In genomic region chr12:54431911-54432814, GRCh38 we compare ENCODE assay signal across 8 cellular contexts. TPM values are rescaled to one million over a fixed set of nuclear protein-coding genes. Genes with fewer than 3 reads are reported as not detected.
DNase-seq lines count a peak whose midpoint lies in the region; ATAC-seq, FAIRE-seq and TF ChIP-seq lines count a peak whose summit lies in the region.

No MANE protein-coding gene starts in this region.

- H3K4me3 ChIP-seq in SK-N-SH (ENCODE audit: low read depth in 2 of 2, low read length in 1 of 2) (no peak overlapping the region), keratinocyte (ENCODE audit: control insufficient read depth in 2 of 3, extremely low read depth in 1 of 3, insufficient read depth in 2 of 3, low read depth in 1 of 3, low read length in 3 of 3) (peak overlapping the region in 1 of 3 experiments; percentile 34), suprapubic skin (no peak overlapping the region)

- H4K20me1 ChIP-seq in SK-N-SH (ENCODE audit: insufficient read depth): no peaks in the 10 kb centered on the region
- H4K20me1 ChIP-seq in keratinocyte (ENCODE audit: control insufficient read depth, extremely low read depth, insufficient read depth, low read length): no peaks in the 10 kb centered on the region

- H3K79me2 ChIP-seq in SK-N-SH (ENCODE audit: insufficient read depth) (no peaks in the 10 kb centered on the region), keratinocyte (ENCODE audit: control insufficient read depth, insufficient read depth, low read length) (no peaks in the 10 kb centered on the region)

- CTCF ChIA-PET in SK-N-SH (lab: Yijun Ruan, JAX): interaction anchor here (1.4 to 13.7 kb wide), 4 partner anchors 8 to 37 kb away, joined by 4 to 127 read pairs (median 24); no protein-coding TSS in a partner anchor

- POLR2A ChIA-PET in SK-N-SH (lab: Yijun Ruan, JAX): no interaction called here

- WGBS in SK-N-SH (ENCODE audit: low lambda C conversion rate): 34% methylated on average over 9 of the region's 9 CpGs
- WGBS in suprapubic skin: 13% methylated on average over 9 of the region's 9 CpGs

- H2AFZ ChIP-seq in SK-N-SH (ENCODE audit: low read depth): peak overlapping the region; percentile 35; the same call in 1 of the 2 replicates
- H2AFZ ChIP-seq in keratinocyte (ENCODE audit: control insufficient read depth, low read length): peak overlapping the region; percentile 50

- H3K9me3 ChIP-seq in SK-N-SH (no peaks in the 10 kb centered on the region), keratinocyte (ENCODE audit: control insufficient read depth, low read depth, low read length) (no peaks in the 10 kb centered on the region), suprapubic skin (no peaks in the 10 kb centered on the region)

- H3K27me3 ChIP-seq in SK-N-SH (ENCODE audit: insufficient read depth): no peaks in the 10 kb centered on the region
- H3K27me3 ChIP-seq in keratinocyte (ENCODE audit: control insufficient read depth, extremely low read depth, insufficient read depth, low read length): no peaks in the 10 kb centered on the region
- H3K27me3 ChIP-seq in suprapubic skin: no peaks in the 10 kb centered on the region

- no peaks in the 10 kb centered on the region for H3K9me1 ChIP-seq in keratinocyte (ENCODE audit: control insufficient read depth, extremely low read depth, insufficient read depth, low read length)

- no peaks in the 10 kb centered on the region for H3K9me2 ChIP-seq in SK-N-SH

- no peak overlapping the region for H3K27ac ChIP-seq in SK-N-SH (ENCODE audit: low read depth in 2 of 2, low read length in 1 of 2)
- peak overlapping the region; percentile 92 for H3K27ac ChIP-seq in keratinocyte (ENCODE audit: control insufficient read depth, insufficient read depth, low read length)
- peak overlapping the region; percentile 60 for H3K27ac ChIP-seq in suprapubic skin

- H3K9ac ChIP-seq in SK-N-SH: no peak overlapping the region
- peak overlapping the region; percentile 72 for H3K9ac ChIP-seq in keratinocyte (ENCODE audit: control insufficient read depth, extremely low read depth, insufficient read depth, low read length)

- peak; percentile 83 for FAIRE-seq in keratinocyte (lab: Jason Lieb, UNC)

- H3K36me3 ChIP-seq in SK-N-SH (replicated peaks in 1 of 2; ENCODE audit: control insufficient read depth in 1 of 2, insufficient read depth in 2 of 2, low read length in 1 of 2) (no peaks in the 10 kb centered on the region), keratinocyte (ENCODE audit: control insufficient read depth in 2 of 2, extremely low read depth in 1 of 2, insufficient read depth in 2 of 2, low read length in 2 of 2) (no peaks in the 10 kb centered on the region), suprapubic skin (no peaks in the 10 kb centered on the region)

- H3F3A ChIP-seq in SK-N-SH (replicated peaks; ENCODE audit: insufficient read depth): peaks cover 3% of the 10 kb centered on the region

- dilution Hi-C loops in keratinocyte (cut with MboI; ENCODE audit: extremely low pct_ligation_motif_present, low sequenced_read_pairs): no loop called here

- peak overlapping the region; percentile 8; the same call in 1 of the 2 replicates for H3K4me2 ChIP-seq in SK-N-SH
- H3K4me2 ChIP-seq in keratinocyte (ENCODE audit: control insufficient read depth, extremely low read depth, insufficient read depth, low read depth, low read length): peak overlapping the region; percentile 84

- TF ChIP-seq CTCF in SK-N-SH (IDR thresholded peaks at IDR 0.05) (no peak), keratinocyte (optimal IDR thresholded peaks at IDR 0.05 in 1 of 3, IDR thresholded peaks at IDR 0.05 in 1 of 3, conservative IDR thresholded peaks at IDR 0.05 in 1 of 3; ENCODE audit: extremely low read depth in 1 of 3, insufficient read depth in 2 of 3, low read length in 3 of 3) (peak in 1 of 3 experiments; percentile 12), suprapubic skin (IDR thresholded peaks at IDR 0.05) (no peak)

- TF ChIP-seq POLR2A in suprapubic skin (IDR thresholded peaks at IDR 0.05): no peak

- TF ChIP-seq EP300 in SK-N-SH (IDR thresholded peaks at IDR 0.05; ENCODE audit: borderline replicate concordance in 1 of 2, low read depth in 1 of 2, low read length in 1 of 2) (no peak), suprapubic skin (IDR thresholded peaks at IDR 0.05) (no peak)

- no peak for DNase-seq in SK-N-SH
- DNase-seq in amniotic epithelial cell (ENCODE audit: low read depth): peak; percentile 84
- DNase-seq in keratinocyte (ENCODE audit: low read depth, low spot score): peak; percentile 100
- peak; percentile 86 to 87 for DNase-seq in suprapubic skin (ENCODE audit: low spot score in 2 of 2)
- DNase-seq in NCI-H1105 treated with DMSO at 0.1 percent for 48 hours (lab: John Stamatoyannopoulos, UW): no peak
- no peak for DNase-seq in GF-D8 (lab: John Stamatoyannopoulos, UW)

- peaks cover 0 to 10% of the 10 kb centered on the region in 2 experiments; a peak in 2 of 4 replicates for H3K4me1 ChIP-seq in SK-N-SH (ENCODE audit: control insufficient read depth in 1 of 2, insufficient read depth in 2 of 2, low read depth in 1 of 2, low read length in 1 of 2)
- H3K4me1 ChIP-seq in keratinocyte (ENCODE audit: control insufficient read depth, extremely low read depth, insufficient read depth, low read length): peaks cover 53% of the 10 kb centered on the region
- peaks cover 50% of the 10 kb centered on the region for H3K4me1 ChIP-seq in suprapubic skin

- ATAC-seq in SK-N-SH treated with all-trans-retinoic acid at 6 μM for 48 hours (no peak; the same call in 1 of the 3 replicates), HG02798 (IDR thresholded peaks at IDR 0.05; ENCODE audit: poor library complexity, unreplicated experiment) (no peak)

- no peak for TF ChIP-seq RAD21 in SK-N-SH (IDR thresholded peaks at IDR 0.05; ENCODE audit: low read length)

TF ChIP-seq in SK-N-SH, 30 proteins besides CTCF, POLR2A, EP300 and RAD21 (continues in another document):
- TF ChIP-seq POLR2AphosphoS5 (IDR thresholded peaks at IDR 0.05; ENCODE audit: low read depth, low read length) (no peak), RCOR1 (IDR thresholded peaks at IDR 0.05; ENCODE audit: low read length) (no peak), NFIC (IDR thresholded peaks at IDR 0.05; ENCODE audit: borderline replicate concordance) (0 out of 2 replicates have a peak, but pooled peaks have one; percentile 7), CHD2 (IDR thresholded peaks at IDR 0.05; ENCODE audit: low read length, partially characterized antibody) (no peak), NRF1 (IDR thresholded peaks at IDR 0.05; ENCODE audit: low read depth, low read length) (no peak)

RNA-seq across cellular contexts. Expression of gene ITGA5, which starts 13.1 kb away (rescaled TPM):
- polyA plus RNA-seq in SK-N-SH (2012; rRNA removed) (35.0 and 52.5 TPM in 2 replicates), keratinocyte (47.9 to 107 TPM (median 68.0 TPM) in 3 replicates)
- polyA plus RNA-seq in SK-N-SH (2012; cell fraction: cytosol; rRNA removed): 19.5 and 32.7 TPM in 2 replicates
- 66.0 and 73.4 TPM in 2 replicates for polyA plus RNA-seq in SK-N-SH (2012; cell fraction: nucleus; rRNA removed)
- polyA plus RNA-seq in keratinocyte (2011; ENCODE audit: low read depth): 14.5 TPM
- 25.2 and 31.4 TPM in 2 replicates for polyA plus RNA-seq in keratinocyte (2011; cell fraction: cytosol; rRNA removed)
- 168 and 190 TPM in 2 replicates for polyA plus RNA-seq in keratinocyte (2011; cell fraction: nucleus; rRNA removed)
- 38.3 and 109 TPM in 2 replicates for polyA plus RNA-seq in keratinocyte (2012; ENCODE audit: low replicate concordance)
- polyA minus RNA-seq in keratinocyte: 127 to 228 TPM (median 141 TPM) in 3 replicates
- 88.1 TPM for polyA minus RNA-seq in keratinocyte (2011; cell fraction: cytosol; rRNA and poly(A)+ RNA removed)
- polyA minus RNA-seq in keratinocyte (2011; cell fraction: nucleus; rRNA and poly(A)+ RNA removed): 246 and 280 TPM in 2 replicates
- total RNA-seq in suprapubic skin: 10 to 100 TPM; 16.3 to 36.4 (median 24.8) TPM

RNA-seq across cellular contexts. Expression of gene GTSF1, which starts 41.2 kb away (rescaled TPM):
- polyA plus RNA-seq in SK-N-SH (2012; rRNA removed) (36.0 and 37.3 TPM in 2 replicates), keratinocyte (0.10 TPM in 1 of 3 replicates, not detected in the others)
- 36.6 and 36.7 TPM in 2 replicates for polyA plus RNA-seq in SK-N-SH (2012; cell fraction: cytosol; rRNA removed)
- polyA plus RNA-seq in SK-N-SH (2012; cell fraction: nucleus; rRNA removed): 15.9 and 22.9 TPM in 2 replicates
- not detected for polyA plus RNA-seq in keratinocyte (2011; ENCODE audit: low read depth)
- not detected in 2 replicates for polyA plus RNA-seq in keratinocyte (2011; cell fraction: cytosol; rRNA removed)
- polyA plus RNA-seq in keratinocyte (2011; cell fraction: nucleus; rRNA removed): not detected in 2 replicates
- polyA plus RNA-seq in keratinocyte (2012; ENCODE audit: low replicate concordance): not detected in 2 replicates
- polyA minus RNA-seq in keratinocyte: not detected in 3 replicates
- not detected for polyA minus RNA-seq in keratinocyte (2011; cell fraction: cytosol; rRNA and poly(A)+ RNA removed)
- polyA minus RNA-seq in keratinocyte (2011; cell fraction: nucleus; rRNA and poly(A)+ RNA removed): not detected in 2 replicates
- total RNA-seq in suprapubic skin: not detected

RNA-seq across cellular contexts. Expression of gene ZNF385A, which starts 47.6 kb away (rescaled TPM):
- 1.5 and 2.6 TPM in 2 replicates for polyA plus RNA-seq in SK-N-SH (2012; rRNA removed)
- polyA plus RNA-seq in SK-N-SH (2012; cell fraction: cytosol; rRNA removed): 1.4 and 3.0 TPM in 2 replicates
- 2.3 and 3.7 TPM in 2 replicates for polyA plus RNA-seq in SK-N-SH (2012; cell fraction: nucleus; rRNA removed)
- 11.4 to 20.1 TPM (median 13.3 TPM) in 3 replicates for polyA plus RNA-seq in keratinocyte
- polyA plus RNA-seq in keratinocyte (2011; ENCODE audit: low read depth): 64.8 TPM
- 18.1 and 42.4 TPM in 2 replicates for polyA plus RNA-seq in keratinocyte (2011; cell fraction: cytosol; rRNA removed)
- 25.2 and 35.8 TPM in 2 replicates for polyA plus RNA-seq in keratinocyte (2011; cell fraction: nucleus; rRNA removed)
- polyA plus RNA-seq in keratinocyte (2012; ENCODE audit: low replicate concordance): 77.0 and 80.7 TPM in 2 replicates
- 16.2 to 88.2 TPM (median 23.5 TPM) in 3 replicates for polyA minus RNA-seq in keratinocyte
- 58.1 TPM for polyA minus RNA-seq in keratinocyte (2011; cell fraction: cytosol; rRNA and poly(A)+ RNA removed)
- polyA minus RNA-seq in keratinocyte (2011; cell fraction: nucleus; rRNA and poly(A)+ RNA removed): 26.4 and 36.5 TPM in 2 replicates
- 100 to 1,000 TPM in 3 of 4 donors, 10 to 100 TPM in 1; 99.5 to 134 (median 113) TPM for total RNA-seq in suprapubic skin

Comparison
In these comparisons a context has a peak if more than half of its experiments do, and no peak if none do; other contexts are left out.
1. DNase-seq: peak in amniotic epithelial cell (single experiment), keratinocyte (single experiment) and suprapubic skin (2 of 2); none in SK-N-SH (single experiment), NCI-H1105 treated with DMSO at 0.1 percent for 48 hours (single experiment) and GF-D8 (single experiment).
2. H3K27ac ChIP-seq: peak in keratinocyte (single experiment) and suprapubic skin (single experiment); none in SK-N-SH (0 of 2).
3. RNA of gene GTSF1, which starts 41.2 kb away (polyA plus RNA-seq): 15.9 to 37.3 TPM in SK-N-SH; 0.10 TPM in keratinocyte; every median in the first group is over 10 times any median in the second.